1 cellular context compared by ENCODE assay signal in the genomic region with DNA sequence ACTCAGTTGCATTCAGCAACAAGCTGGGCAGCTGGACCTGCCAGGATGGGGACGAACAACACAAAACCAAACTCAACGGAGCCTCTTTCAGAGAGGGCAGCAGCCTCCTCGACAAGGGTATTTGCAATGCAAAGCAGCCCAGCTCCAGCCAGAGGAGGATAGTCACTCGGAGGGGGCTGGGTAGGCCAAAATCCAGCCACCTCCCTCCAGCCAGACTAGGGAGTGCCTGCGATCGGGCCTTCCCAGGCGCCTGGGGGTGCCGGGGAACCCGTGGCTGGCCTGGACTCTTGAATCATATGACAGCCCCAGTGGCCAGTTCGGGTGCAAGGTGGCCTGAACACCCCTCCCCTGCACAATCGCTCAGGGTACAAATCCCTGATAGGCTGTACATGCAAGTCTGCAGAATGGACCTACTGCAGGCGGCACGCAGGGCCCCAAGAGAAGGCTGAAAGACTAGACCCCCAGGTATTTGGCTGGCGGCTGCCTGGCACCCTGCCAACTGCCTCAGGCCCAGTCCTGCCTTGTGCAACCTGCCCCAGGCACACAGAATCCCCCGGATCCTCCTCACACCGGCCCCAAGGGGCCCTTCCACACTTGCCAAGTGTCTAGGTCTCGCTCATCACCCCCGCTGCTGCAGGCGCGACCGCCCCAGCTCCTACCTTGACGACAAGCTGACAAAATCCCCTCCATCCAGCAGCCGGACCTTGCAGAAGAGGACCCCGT.
TF ChIP-seq lines count a peak whose summit lies in the region.

No MANE protein-coding gene starts in this region.

TF ChIP-seq in HepG2, 621 proteins besides CTCF, POLR2A, EP300 and RAD21 (continues in another document):
- TF ChIP-seq PTBP1 (IDR thresholded peaks at IDR 0.05; ENCODE audit: low read depth, low read length, poor library complexity, severe bottlenecking): no peak
- TF ChIP-seq MTF1 (CRISPR knock-in tag; IDR thresholded peaks at IDR 0.05): no peak
- no peak for TF ChIP-seq HNRNPH1 (optimal IDR thresholded peaks at IDR 0.05; ENCODE audit: low read depth, low read length)
- no peak for TF ChIP-seq ZBTB7A (CRISPR knock-in tag; IDR thresholded peaks at IDR 0.05)
- TF ChIP-seq ZNF605 (CRISPR knock-in tag; IDR thresholded peaks at IDR 0.05): peak; percentile 40; the same call in 1 of the 2 replicates
- TF ChIP-seq FLYWCH1 (CRISPR knock-in tag; IDR thresholded peaks at IDR 0.05): no peak
- TF ChIP-seq ZNF777 (CRISPR knock-in tag; IDR thresholded peaks at IDR 0.05): no peak
- TF ChIP-seq, protein P1, sequence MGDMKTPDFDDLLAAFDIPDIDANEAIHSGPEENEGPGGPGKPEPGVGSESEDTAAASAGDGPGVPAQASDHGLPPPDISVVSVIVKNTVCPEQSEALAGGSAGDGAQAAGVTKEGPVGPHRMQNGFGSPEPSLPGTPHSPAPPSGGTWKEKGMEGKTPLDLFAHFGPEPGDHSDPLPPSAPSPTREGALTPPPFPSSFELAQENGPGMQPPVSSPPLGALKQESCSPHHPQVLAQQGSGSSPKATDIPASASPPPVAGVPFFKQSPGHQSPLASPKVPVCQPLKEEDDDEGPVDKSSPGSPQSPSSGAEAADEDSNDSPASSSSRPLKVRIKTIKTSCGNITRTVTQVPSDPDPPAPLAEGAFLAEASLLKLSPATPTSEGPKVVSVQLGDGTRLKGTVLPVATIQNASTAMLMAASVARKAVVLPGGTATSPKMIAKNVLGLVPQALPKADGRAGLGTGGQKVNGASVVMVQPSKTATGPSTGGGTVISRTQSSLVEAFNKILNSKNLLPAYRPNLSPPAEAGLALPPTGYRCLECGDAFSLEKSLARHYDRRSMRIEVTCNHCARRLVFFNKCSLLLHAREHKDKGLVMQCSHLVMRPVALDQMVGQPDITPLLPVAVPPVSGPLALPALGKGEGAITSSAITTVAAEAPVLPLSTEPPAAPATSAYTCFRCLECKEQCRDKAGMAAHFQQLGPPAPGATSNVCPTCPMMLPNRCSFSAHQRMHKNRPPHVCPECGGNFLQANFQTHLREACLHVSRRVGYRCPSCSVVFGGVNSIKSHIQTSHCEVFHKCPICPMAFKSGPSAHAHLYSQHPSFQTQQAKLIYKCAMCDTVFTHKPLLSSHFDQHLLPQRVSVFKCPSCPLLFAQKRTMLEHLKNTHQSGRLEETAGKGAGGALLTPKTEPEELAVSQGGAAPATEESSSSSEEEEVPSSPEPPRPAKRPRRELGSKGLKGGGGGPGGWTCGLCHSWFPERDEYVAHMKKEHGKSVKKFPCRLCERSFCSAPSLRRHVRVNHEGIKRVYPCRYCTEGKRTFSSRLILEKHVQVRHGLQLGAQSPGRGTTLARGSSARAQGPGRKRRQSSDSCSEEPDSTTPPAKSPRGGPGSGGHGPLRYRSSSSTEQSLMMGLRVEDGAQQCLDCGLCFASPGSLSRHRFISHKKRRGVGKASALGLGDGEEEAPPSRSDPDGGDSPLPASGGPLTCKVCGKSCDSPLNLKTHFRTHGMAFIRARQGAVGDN (CRISPR knock-in tag; IDR thresholded peaks at IDR 0.05): peak; percentile 68
- TF ChIP-seq TBP (CRISPR knock-in tag; IDR thresholded peaks at IDR 0.05): no peak
- no peak for TF ChIP-seq ZKSCAN8 (CRISPR knock-in tag; IDR thresholded peaks at IDR 0.05; ENCODE audit: borderline replicate concordance)
- no peak for TF ChIP-seq MED13 (CRISPR knock-in tag; IDR thresholded peaks at IDR 0.05)
- no peak for TF ChIP-seq FOXJ3 (CRISPR knock-in tag; IDR thresholded peaks at IDR 0.05; ENCODE audit: borderline replicate concordance)
- no peak for TF ChIP-seq TOPORS (CRISPR knock-in tag; IDR thresholded peaks at IDR 0.05)
- TF ChIP-seq CBFB (CRISPR knock-in tag; IDR thresholded peaks at IDR 0.05): no peak
- TF ChIP-seq, protein P2, sequence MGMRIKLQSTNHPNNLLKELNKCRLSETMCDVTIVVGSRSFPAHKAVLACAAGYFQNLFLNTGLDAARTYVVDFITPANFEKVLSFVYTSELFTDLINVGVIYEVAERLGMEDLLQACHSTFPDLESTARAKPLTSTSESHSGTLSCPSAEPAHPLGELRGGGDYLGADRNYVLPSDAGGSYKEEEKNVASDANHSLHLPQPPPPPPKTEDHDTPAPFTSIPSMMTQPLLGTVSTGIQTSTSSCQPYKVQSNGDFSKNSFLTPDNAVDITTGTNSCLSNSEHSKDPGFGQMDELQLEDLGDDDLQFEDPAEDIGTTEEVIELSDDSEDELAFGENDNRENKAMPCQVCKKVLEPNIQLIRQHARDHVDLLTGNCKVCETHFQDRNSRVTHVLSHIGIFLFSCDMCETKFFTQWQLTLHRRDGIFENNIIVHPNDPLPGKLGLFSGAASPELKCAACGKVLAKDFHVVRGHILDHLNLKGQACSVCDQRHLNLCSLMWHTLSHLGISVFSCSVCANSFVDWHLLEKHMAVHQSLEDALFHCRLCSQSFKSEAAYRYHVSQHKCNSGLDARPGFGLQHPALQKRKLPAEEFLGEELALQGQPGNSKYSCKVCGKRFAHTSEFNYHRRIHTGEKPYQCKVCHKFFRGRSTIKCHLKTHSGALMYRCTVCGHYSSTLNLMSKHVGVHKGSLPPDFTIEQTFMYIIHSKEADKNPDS (CRISPR knock-in tag; IDR thresholded peaks at IDR 0.05): no peak
- TF ChIP-seq, protein P3, sequence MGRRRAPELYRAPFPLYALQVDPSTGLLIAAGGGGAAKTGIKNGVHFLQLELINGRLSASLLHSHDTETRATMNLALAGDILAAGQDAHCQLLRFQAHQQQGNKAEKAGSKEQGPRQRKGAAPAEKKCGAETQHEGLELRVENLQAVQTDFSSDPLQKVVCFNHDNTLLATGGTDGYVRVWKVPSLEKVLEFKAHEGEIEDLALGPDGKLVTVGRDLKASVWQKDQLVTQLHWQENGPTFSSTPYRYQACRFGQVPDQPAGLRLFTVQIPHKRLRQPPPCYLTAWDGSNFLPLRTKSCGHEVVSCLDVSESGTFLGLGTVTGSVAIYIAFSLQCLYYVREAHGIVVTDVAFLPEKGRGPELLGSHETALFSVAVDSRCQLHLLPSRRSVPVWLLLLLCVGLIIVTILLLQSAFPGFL (CRISPR knock-in tag; IDR thresholded peaks at IDR 0.05): no peak
- no peak for TF ChIP-seq REL (CRISPR knock-in tag; conservative IDR thresholded peaks at IDR 0.05)
- no peak for TF ChIP-seq IKZF4 (CRISPR knock-in tag; IDR thresholded peaks at IDR 0.05; ENCODE audit: borderline replicate concordance, low read depth, not compliant biosample characterization)
- TF ChIP-seq, protein P4, sequence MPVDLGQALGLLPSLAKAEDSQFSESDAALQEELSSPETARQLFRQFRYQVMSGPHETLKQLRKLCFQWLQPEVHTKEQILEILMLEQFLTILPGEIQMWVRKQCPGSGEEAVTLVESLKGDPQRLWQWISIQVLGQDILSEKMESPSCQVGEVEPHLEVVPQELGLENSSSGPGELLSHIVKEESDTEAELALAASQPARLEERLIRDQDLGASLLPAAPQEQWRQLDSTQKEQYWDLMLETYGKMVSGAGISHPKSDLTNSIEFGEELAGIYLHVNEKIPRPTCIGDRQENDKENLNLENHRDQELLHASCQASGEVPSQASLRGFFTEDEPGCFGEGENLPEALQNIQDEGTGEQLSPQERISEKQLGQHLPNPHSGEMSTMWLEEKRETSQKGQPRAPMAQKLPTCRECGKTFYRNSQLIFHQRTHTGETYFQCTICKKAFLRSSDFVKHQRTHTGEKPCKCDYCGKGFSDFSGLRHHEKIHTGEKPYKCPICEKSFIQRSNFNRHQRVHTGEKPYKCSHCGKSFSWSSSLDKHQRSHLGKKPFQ (CRISPR knock-in tag; IDR thresholded peaks at IDR 0.05; ENCODE audit: insufficient replicate concordance): no peak
- TF ChIP-seq ZNF530 (CRISPR knock-in tag; IDR thresholded peaks at IDR 0.05; ENCODE audit: low read depth): no peak
- TF ChIP-seq, protein P5, sequence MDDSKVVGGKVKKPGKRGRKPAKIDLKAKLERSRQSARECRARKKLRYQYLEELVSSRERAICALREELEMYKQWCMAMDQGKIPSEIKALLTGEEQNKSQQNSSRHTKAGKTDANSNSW (CRISPR knock-in tag; IDR thresholded peaks at IDR 0.05; ENCODE audit: borderline replicate concordance): no peak
- no peak for TF ChIP-seq MLLT10 (CRISPR knock-in tag; IDR thresholded peaks at IDR 0.05)
- TF ChIP-seq, protein P6, sequence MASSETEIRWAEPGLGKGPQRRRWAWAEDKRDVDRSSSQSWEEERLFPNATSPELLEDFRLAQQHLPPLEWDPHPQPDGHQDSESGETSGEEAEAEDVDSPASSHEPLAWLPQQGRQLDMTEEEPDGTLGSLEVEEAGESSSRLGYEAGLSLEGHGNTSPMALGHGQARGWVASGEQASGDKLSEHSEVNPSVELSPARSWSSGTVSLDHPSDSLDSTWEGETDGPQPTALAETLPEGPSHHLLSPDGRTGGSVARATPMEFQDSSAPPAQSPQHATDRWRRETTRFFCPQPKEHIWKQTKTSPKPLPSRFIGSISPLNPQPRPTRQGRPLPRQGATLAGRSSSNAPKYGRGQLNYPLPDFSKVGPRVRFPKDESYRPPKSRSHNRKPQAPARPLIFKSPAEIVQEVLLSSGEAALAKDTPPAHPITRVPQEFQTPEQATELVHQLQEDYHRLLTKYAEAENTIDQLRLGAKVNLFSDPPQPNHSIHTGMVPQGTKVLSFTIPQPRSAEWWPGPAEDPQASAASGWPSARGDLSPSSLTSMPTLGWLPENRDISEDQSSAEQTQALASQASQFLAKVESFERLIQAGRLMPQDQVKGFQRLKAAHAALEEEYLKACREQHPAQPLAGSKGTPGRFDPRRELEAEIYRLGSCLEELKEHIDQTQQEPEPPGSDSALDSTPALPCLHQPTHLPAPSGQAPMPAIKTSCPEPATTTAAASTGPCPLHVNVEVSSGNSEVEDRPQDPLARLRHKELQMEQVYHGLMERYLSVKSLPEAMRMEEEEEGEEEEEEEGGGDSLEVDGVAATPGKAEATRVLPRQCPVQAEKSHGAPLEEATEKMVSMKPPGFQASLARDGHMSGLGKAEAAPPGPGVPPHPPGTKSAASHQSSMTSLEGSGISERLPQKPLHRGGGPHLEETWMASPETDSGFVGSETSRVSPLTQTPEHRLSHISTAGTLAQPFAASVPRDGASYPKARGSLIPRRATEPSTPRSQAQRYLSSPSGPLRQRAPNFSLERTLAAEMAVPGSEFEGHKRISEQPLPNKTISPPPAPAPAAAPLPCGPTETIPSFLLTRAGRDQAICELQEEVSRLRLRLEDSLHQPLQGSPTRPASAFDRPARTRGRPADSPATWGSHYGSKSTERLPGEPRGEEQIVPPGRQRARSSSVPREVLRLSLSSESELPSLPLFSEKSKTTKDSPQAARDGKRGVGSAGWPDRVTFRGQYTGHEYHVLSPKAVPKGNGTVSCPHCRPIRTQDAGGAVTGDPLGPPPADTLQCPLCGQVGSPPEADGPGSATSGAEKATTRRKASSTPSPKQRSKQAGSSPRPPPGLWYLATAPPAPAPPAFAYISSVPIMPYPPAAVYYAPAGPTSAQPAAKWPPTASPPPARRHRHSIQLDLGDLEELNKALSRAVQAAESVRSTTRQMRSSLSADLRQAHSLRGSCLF (CRISPR knock-in tag; IDR thresholded peaks at IDR 0.05; ENCODE audit: borderline replicate concordance): no peak
- TF ChIP-seq ZNF263 (CRISPR knock-in tag; IDR thresholded peaks at IDR 0.05): no peak
- TF ChIP-seq, protein P7, sequence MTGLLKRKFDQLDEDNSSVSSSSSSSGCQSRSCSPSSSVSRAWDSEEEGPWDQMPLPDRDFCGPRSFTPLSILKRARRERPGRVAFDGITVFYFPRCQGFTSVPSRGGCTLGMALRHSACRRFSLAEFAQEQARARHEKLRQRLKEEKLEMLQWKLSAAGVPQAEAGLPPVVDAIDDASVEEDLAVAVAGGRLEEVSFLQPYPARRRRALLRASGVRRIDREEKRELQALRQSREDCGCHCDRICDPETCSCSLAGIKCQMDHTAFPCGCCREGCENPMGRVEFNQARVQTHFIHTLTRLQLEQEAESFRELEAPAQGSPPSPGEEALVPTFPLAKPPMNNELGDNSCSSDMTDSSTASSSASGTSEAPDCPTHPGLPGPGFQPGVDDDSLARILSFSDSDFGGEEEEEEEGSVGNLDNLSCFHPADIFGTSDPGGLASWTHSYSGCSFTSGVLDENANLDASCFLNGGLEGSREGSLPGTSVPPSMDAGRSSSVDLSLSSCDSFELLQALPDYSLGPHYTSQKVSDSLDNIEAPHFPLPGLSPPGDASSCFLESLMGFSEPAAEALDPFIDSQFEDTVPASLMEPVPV (CRISPR knock-in tag; IDR thresholded peaks at IDR 0.05): no peak
- TF ChIP-seq SP4 (CRISPR knock-in tag; IDR thresholded peaks at IDR 0.05): 0 out of 2 replicates have a peak, but pooled peaks have one; percentile 11
- no peak for TF ChIP-seq PHB2 (IDR thresholded peaks at IDR 0.05; ENCODE audit: partially characterized antibody)
- no peak for TF ChIP-seq ZNF547 (CRISPR knock-in tag; IDR thresholded peaks at IDR 0.05)
- TF ChIP-seq ZNF337 (CRISPR knock-in tag; IDR thresholded peaks at IDR 0.05; ENCODE audit: borderline replicate concordance, low read depth): no peak
- TF ChIP-seq, protein P8, sequence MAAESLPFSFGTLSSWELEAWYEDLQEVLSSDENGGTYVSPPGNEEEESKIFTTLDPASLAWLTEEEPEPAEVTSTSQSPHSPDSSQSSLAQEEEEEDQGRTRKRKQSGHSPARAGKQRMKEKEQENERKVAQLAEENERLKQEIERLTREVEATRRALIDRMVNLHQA (CRISPR knock-in tag; IDR thresholded peaks at IDR 0.05): no peak
- TF ChIP-seq RXRB (CRISPR knock-in tag; IDR thresholded peaks at IDR 0.05; ENCODE audit: borderline replicate concordance): no peak
- TF ChIP-seq SPEN (CRISPR knock-in tag; IDR thresholded peaks at IDR 0.05; ENCODE audit: low read depth): no peak
- no peak for TF ChIP-seq KDM6A (CRISPR knock-in tag; IDR thresholded peaks at IDR 0.05; ENCODE audit: low read depth)
- TF ChIP-seq RNF2 (conservative IDR thresholded peaks at IDR 0.05; ENCODE audit: low read depth): no peak
- peak; percentile 96 for TF ChIP-seq LCORL (IDR thresholded peaks at IDR 0.05)
- TF ChIP-seq LCORL (CRISPR knock-in tag; IDR thresholded peaks at IDR 0.05): peak; percentile 45; the same call in 1 of the 2 replicates
- TF ChIP-seq, protein P9, sequence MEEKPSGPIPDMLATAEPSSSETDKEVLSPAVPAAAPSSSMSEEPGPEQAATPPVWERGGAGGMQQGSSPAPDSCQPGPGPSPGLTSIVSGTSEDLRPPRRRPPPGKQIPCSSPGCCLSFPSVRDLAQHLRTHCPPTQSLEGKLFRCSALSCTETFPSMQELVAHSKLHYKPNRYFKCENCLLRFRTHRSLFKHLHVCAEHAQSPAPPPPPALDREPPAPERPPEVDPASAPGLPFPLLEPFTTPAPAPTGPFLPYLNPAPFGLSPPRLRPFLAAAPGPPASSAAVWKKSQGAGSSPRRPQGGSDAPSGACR (CRISPR knock-in tag; IDR thresholded peaks at IDR 0.05): no peak
- TF ChIP-seq, protein P10, sequence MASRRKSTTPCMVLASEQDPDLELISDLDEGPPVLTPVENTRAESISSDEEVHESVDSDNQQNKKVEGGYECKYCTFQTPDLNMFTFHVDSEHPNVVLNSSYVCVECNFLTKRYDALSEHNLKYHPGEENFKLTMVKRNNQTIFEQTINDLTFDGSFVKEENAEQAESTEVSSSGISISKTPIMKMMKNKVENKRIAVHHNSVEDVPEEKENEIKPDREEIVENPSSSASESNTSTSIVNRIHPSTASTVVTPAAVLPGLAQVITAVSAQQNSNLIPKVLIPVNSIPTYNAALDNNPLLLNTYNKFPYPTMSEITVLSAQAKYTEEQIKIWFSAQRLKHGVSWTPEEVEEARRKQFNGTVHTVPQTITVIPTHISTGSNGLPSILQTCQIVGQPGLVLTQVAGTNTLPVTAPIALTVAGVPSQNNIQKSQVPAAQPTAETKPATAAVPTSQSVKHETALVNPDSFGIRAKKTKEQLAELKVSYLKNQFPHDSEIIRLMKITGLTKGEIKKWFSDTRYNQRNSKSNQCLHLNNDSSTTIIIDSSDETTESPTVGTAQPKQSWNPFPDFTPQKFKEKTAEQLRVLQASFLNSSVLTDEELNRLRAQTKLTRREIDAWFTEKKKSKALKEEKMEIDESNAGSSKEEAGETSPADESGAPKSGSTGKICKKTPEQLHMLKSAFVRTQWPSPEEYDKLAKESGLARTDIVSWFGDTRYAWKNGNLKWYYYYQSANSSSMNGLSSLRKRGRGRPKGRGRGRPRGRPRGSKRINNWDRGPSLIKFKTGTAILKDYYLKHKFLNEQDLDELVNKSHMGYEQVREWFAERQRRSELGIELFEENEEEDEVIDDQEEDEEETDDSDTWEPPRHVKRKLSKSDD (CRISPR knock-in tag; IDR thresholded peaks at IDR 0.05; ENCODE audit: low read depth): no peak
- TF ChIP-seq CAMTA2 (CRISPR knock-in tag; IDR thresholded peaks at IDR 0.05; ENCODE audit: borderline replicate concordance): no peak
